21 cellular contexts compared by ENCODE assay signal in genomic region chr5:91175708-91176107, GRCh38.
A peak's percentile ranks its signal among the peaks of the same experiment; 100 is the strongest.
DNase-seq lines count a peak whose midpoint lies in the region; ATAC-seq and TF ChIP-seq lines count a peak whose summit lies in the region.
"Had no signal": no experiment of that assay in that cellular context is flagged by ENCODE, and none has a peak within 500 bp of the region (broad histone marks: within the 10 kb centered on the region; RNA-seq: fewer than 3 reads in every experiment).

No MANE protein-coding gene starts in this region.

- H3K4me3 ChIP-seq in brain microvascular endothelial cell (ENCODE audit: low read depth, low read length) (no peak overlapping the region), thyroid gland (replicated peaks in 1 of 3) (no peak overlapping the region), gastrocnemius medialis (no peak overlapping the region)
- H3K4me3 ChIP-seq: colonic mucosa, hepatocyte, MG63, mucosa of descending colon, right lobe of liver, thoracic aorta had no signal

- H3K4me1 Mint-ChIP-seq in progenitor cell of endocrine pancreas (ENCODE audit: low read depth) = peaks cover 18% of the 10 kb centered on the region
- H3K4me1 Mint-ChIP-seq in HFFc6 (ENCODE audit: low read depth) = peaks cover 32% of the 10 kb centered on the region

- H3K9me3 Mint-ChIP-seq in progenitor cell of endocrine pancreas (ENCODE audit: low read depth) (no peaks in the 10 kb centered on the region), HFFc6 (no peaks in the 10 kb centered on the region)
- H3K9me3 Mint-ChIP-seq: activated naive CD4-positive, alpha-beta T cell treated with anti-CD3 and anti-CD28 coated beads, Interleukin-2, amount 50 U/mL, for 24 hours; activated T-cell treated with anti-CD3 and anti-CD28 coated beads, Interleukin-2, amount 50 U/mL, for 72 hours had no signal

- DNase-seq in brain microvascular endothelial cell = no peak
- no peak for DNase-seq in progenitor cell of endocrine pancreas (ENCODE audit: low spot score, unreplicated experiment)
- no peak for DNase-seq in thyroid gland
- DNase-seq in HFFc6 = no peak
- no peak for DNase-seq in gastrocnemius medialis
- DNase-seq: activated CD4-positive, alpha-beta T cell treated with anti-CD3 and anti-CD28 coated beads for 4 hours; activated T-cell treated with anti-CD3 and anti-CD28 coated beads, Interleukin-2, amount 50 U/mL, for 72 hours; colonic mucosa; DND-41; MG63; mucosa of descending colon; NCI-H1694; NCI-H748 treated with DMSO at 0.1 percent for 48 hours; right lobe of liver; SHP77 treated with DMSO at 0.1 percent for 48 hours had no signal

- H3K36me3 Mint-ChIP-seq in progenitor cell of endocrine pancreas (ENCODE audit: insufficient read depth) (no peaks in the 10 kb centered on the region), HFFc6 (ENCODE audit: low read depth) (no peaks in the 10 kb centered on the region)
- H3K36me3 Mint-ChIP-seq: activated naive CD4-positive, alpha-beta T cell treated with anti-CD3 and anti-CD28 coated beads, Interleukin-2, amount 50 U/mL, for 24 hours had no signal

- no peak for TF ChIP-seq CTCF in brain microvascular endothelial cell (IDR thresholded peaks at IDR 0.05; ENCODE audit: low read depth, low read length, missing control alignments)
- TF ChIP-seq CTCF in progenitor cell of endocrine pancreas (IDR thresholded peaks at IDR 0.05; ENCODE audit: unreplicated experiment) = no peak
- TF ChIP-seq CTCF in thyroid gland (IDR thresholded peaks at IDR 0.05) = no peak
- no peak for TF ChIP-seq CTCF in HFFc6 (IDR thresholded peaks at IDR 0.05)
- no peak for TF ChIP-seq CTCF in gastrocnemius medialis (IDR thresholded peaks at IDR 0.05 in 4 of 5, conservative IDR thresholded peaks at IDR 0.05 in 1 of 5)

- H3K27me3 Mint-ChIP-seq in progenitor cell of endocrine pancreas = no peaks in the 10 kb centered on the region
- H3K27me3 Mint-ChIP-seq in HFFc6 (ENCODE audit: insufficient read depth) = no peaks in the 10 kb centered on the region
- H3K27me3 Mint-ChIP-seq: activated naive CD4-positive, alpha-beta T cell treated with anti-CD3 and anti-CD28 coated beads, Interleukin-2, amount 50 U/mL, for 24 hours had no signal

- H3K27ac ChIP-seq in brain microvascular endothelial cell (peak overlapping the region; percentile 23), thyroid gland (no peak overlapping the region), gastrocnemius medialis (no peak overlapping the region)
- H3K27ac ChIP-seq: colonic mucosa, hepatocyte, right lobe of liver, thoracic aorta had no signal

- H3K36me3 ChIP-seq in brain microvascular endothelial cell (replicated peaks) = no peaks in the 10 kb centered on the region
- H3K36me3 ChIP-seq in thyroid gland = no peaks in the 10 kb centered on the region
- no peaks in the 10 kb centered on the region for H3K36me3 ChIP-seq in gastrocnemius medialis
- H3K36me3 ChIP-seq: colonic mucosa, MG63, right lobe of liver, thoracic aorta had no signal

- TF ChIP-seq POLR2A in thyroid gland (IDR thresholded peaks at IDR 0.05) (no peak), gastrocnemius medialis (IDR thresholded peaks at IDR 0.05) (no peak)

- H3K4me3 Mint-ChIP-seq in progenitor cell of endocrine pancreas (ENCODE audit: low read depth) (no peak overlapping the region), HFFc6 (no peak overlapping the region)
- H3K4me3 Mint-ChIP-seq: activated naive CD4-positive, alpha-beta T cell treated with anti-CD3 and anti-CD28 coated beads, Interleukin-2, amount 50 U/mL, for 24 hours; activated T-cell treated with anti-CD3 and anti-CD28 coated beads, Interleukin-2, amount 50 U/mL, for 72 hours; IgD-negative memory B cell had no signal

- no peaks in the 10 kb centered on the region for H3K27me3 ChIP-seq in brain microvascular endothelial cell (replicated peaks)
- no peaks in the 10 kb centered on the region for H3K27me3 ChIP-seq in thyroid gland
- H3K27me3 ChIP-seq in gastrocnemius medialis = no peaks in the 10 kb centered on the region
- H3K27me3 ChIP-seq: colonic mucosa, hepatocyte, MG63, right lobe of liver had no signal

- ATAC-seq in GM18867 (IDR thresholded peaks at IDR 0.05; ENCODE audit: unreplicated experiment) = peak; percentile 66
- peak; percentile 65 for ATAC-seq in HG03432 (IDR thresholded peaks at IDR 0.05; ENCODE audit: unreplicated experiment)
- ATAC-seq in gastrocnemius medialis = no peak
- ATAC-seq: activated T-cell treated with anti-CD3 and anti-CD28 coated beads, Interleukin-2, amount 50 U/mL, for 72 hours; right lobe of liver had no signal

- H3K9me3 ChIP-seq in thyroid gland = no peaks in the 10 kb centered on the region
- H3K9me3 ChIP-seq in gastrocnemius medialis = no peaks in the 10 kb centered on the region
- H3K9me3 ChIP-seq: colonic mucosa, MG63, mucosa of descending colon, right lobe of liver, thoracic aorta had no signal

- H3K4me1 ChIP-seq in thyroid gland = no peaks in the 10 kb centered on the region
- H3K4me1 ChIP-seq in gastrocnemius medialis = no peaks in the 10 kb centered on the region
- H3K4me1 ChIP-seq: colonic mucosa, right lobe of liver had no signal

- intact Hi-C loops in thyroid gland (cut with DNase I) = no loop called here
- intact Hi-C loops in gastrocnemius medialis (cut with DNase I; ENCODE audit: low total_unique reads) = no loop called here

- peak overlapping the region; percentile 24 for H3K27ac Mint-ChIP-seq in progenitor cell of endocrine pancreas
- no peak overlapping the region for H3K27ac Mint-ChIP-seq in HFFc6
- H3K27ac Mint-ChIP-seq: activated naive CD4-positive, alpha-beta T cell treated with anti-CD3 and anti-CD28 coated beads, Interleukin-2, amount 50 U/mL, for 24 hours; IgD-negative memory B cell had no signal

- 72 to 73% methylated on average over 3 of the region's 3 CpGs for WGBS in thyroid gland, 2 donors

- in situ Hi-C loops in brain microvascular endothelial cell (cut with HindIII; ENCODE audit: low pct_ligation_motif_present, low sequenced_read_pairs) = no loop called here
- in situ Hi-C loops in gastrocnemius medialis (cut with MboI; ENCODE audit: low sequenced_read_pairs in 4 of 4) = no loop called here

Comparison
In these comparisons a context has a peak if more than half of its experiments do, and no peak if none do; other contexts are left out.
1. ATAC-seq: peak in GM18867 (single experiment) and HG03432 (single experiment); none in gastrocnemius medialis (0 of 2).